In the genomic region with DNA sequence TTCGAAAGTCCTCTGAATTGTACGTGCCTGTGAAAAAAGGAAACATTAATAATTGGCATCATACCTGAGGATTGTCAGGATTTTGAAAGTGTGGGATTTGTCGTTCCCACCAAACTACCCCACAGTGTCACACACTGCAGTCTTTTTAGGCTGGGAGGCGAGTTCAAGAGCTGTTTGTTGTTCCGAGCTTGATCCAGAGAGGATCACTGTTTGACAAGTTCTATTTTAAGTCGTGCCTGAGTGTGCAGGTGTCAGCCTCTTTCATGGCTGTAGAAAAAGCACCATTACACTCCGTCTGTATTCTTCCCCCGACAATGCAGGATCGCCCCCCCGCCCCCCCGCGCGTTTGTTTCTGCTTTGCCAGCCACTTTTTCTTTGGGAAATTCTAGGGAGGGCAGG, we compare ENCODE assay signal across 9 cellular contexts. TPM values are rescaled to one million over a fixed set of nuclear protein-coding genes. Genes with fewer than 3 reads are reported as not detected.
DNase-seq lines count a peak whose midpoint lies in the region; ATAC-seq and TF ChIP-seq lines count a peak whose summit lies in the region.
"Had no signal": no experiment of that assay in that cellular context is flagged by ENCODE, and none has a peak within 500 bp of the region (broad histone marks: within the 10 kb centered on the region; RNA-seq: fewer than 3 reads in every experiment).

No MANE protein-coding gene starts in this region.

- no peak overlapping the region for H3K9ac ChIP-seq in SK-N-MC (ENCODE audit: insufficient read length)

- ATAC-seq in HG03432 (IDR thresholded peaks at IDR 0.05; ENCODE audit: unreplicated experiment), result no peak
- no peak for ATAC-seq in HG02981 (IDR thresholded peaks at IDR 0.05; ENCODE audit: unreplicated experiment)

- peaks cover 6% of the 10 kb centered on the region for H3K4me1 ChIP-seq in prostate gland (replicated peaks)

- no peak overlapping the region for H3K27ac ChIP-seq in SK-N-MC
- peak overlapping the region; percentile 87 to 91 for H3K27ac ChIP-seq in prostate gland
- H3K27ac ChIP-seq: neutrophil had no signal

- WGBS in prostate gland, result 10% methylated on average over 13 of the region's 13 CpGs

- intact Hi-C loops in prostate gland (cut with DNase I), result no loop called here

- H3K27me3 ChIP-seq in GM06990 (replicated peaks; ENCODE audit: control insufficient read depth, insufficient read depth, low read length) (no peaks in the 10 kb centered on the region), prostate gland (replicated peaks; ENCODE audit: insufficient read depth) (no peaks in the 10 kb centered on the region)

- H3K9me3 ChIP-seq in SK-N-MC (ENCODE audit: low read depth, low read length), result no peaks in the 10 kb centered on the region
- no peaks in the 10 kb centered on the region for H3K9me3 ChIP-seq in prostate gland
- H3K9me3 ChIP-seq: neutrophil had no signal

- DNase-seq in GM06990 (ENCODE audit: extremely low read depth, insufficient read length), result no peak
- DNase-seq in SK-N-MC (ENCODE audit: low read depth, low spot score), result no peak
- DNase-seq in foreskin fibroblast, result peak in 1 of 2 donors; percentile 1
- no peak for DNase-seq in prostate gland (ENCODE audit: low spot score)
- no peak for DNase-seq in amniotic stem cell (lab: John Stamatoyannopoulos, UW)
- no peak for DNase-seq in NCI-H524 treated with DMSO at 0.1 percent for 48 hours (lab: John Stamatoyannopoulos, UW)

- TF ChIP-seq CTCF in GM06990 (IDR thresholded peaks at IDR 0.05; ENCODE audit: insufficient read depth, low read length, poor library complexity, severe bottlenecking) (no peak), foreskin fibroblast (IDR thresholded peaks at IDR 0.05; ENCODE audit: low read depth, low read length) (no peak), prostate gland (IDR thresholded peaks at IDR 0.05) (no peak)

- H3K4me3 ChIP-seq in GM06990 (replicated peaks; ENCODE audit: low read depth, low read length) (peak overlapping the region; percentile 85), SK-N-MC (peak overlapping the region; percentile 95), foreskin fibroblast (ENCODE audit: low read depth in 1 of 2, low read length in 2 of 2) (peak overlapping the region; percentile 78 to 79), prostate gland (peak overlapping the region; percentile 86 to 95)

- H3K36me3 ChIP-seq in GM06990 (ENCODE audit: control insufficient read depth, insufficient read depth, low read length), result no peaks in the 10 kb centered on the region
- no peaks in the 10 kb centered on the region for H3K36me3 ChIP-seq in SK-N-MC (ENCODE audit: insufficient read depth, low read length)
- H3K36me3 ChIP-seq in prostate gland, result no peaks in the 10 kb centered on the region
- H3K36me3 ChIP-seq: neutrophil had no signal

- TF ChIP-seq POLR2A in prostate gland (IDR thresholded peaks at IDR 0.05), result no peak

RNA-seq across cellular contexts. Expression of gene NBEA, which starts 0.6 kb away (rescaled TPM):
- total RNA-seq in prostate gland, result 10 to 100 TPM; 13.6 to 16.9 TPM
